17 cellular contexts compared by ENCODE assay signal in genomic region chr1:16253332-16253922, GRCh38.
"Had no signal": no experiment of that assay in that cellular context is flagged by ENCODE, and none has a peak within 500 bp of the region (broad histone marks: within the 10 kb centered on the region; RNA-seq: fewer than 3 reads in every experiment).

No MANE protein-coding gene starts in this region.

- H3K27ac Mint-ChIP-seq: activated CD4-positive, alpha-beta memory T cell treated with anti-CD3 and anti-CD28 coated beads, Interleukin-2, amount 10 ng/mL, durations not matched to agents 7 days and 5 days; activated CD4-positive, alpha-beta T cell treated with anti-CD3 and anti-CD28 coated beads for 36 hours; activated naive CD8-positive, alpha-beta T cell treated with anti-CD3 and anti-CD28 coated beads, Interleukin-2, amount 10 ng/mL, durations not matched to agents 7 days and 5 days; nephron had no signal

- H3K27me3 ChIP-seq: breast epithelium, vagina had no signal

- H3K4me3 ChIP-seq: breast epithelium, smooth muscle cell, vagina had no signal

- H3K27ac ChIP-seq: breast epithelium, vagina had no signal

- H3K27me3 Mint-ChIP-seq: activated CD4-positive, alpha-beta memory T cell treated with anti-CD3 and anti-CD28 coated beads, Interleukin-2, amount 10 ng/mL, durations not matched to agents 7 days and 5 days; activated CD4-positive, alpha-beta T cell treated with anti-CD3 and anti-CD28 coated beads for 36 hours; activated naive CD8-positive, alpha-beta T cell treated with anti-CD3 and anti-CD28 coated beads, Interleukin-2, amount 10 ng/mL, durations not matched to agents 7 days and 5 days; stimulated activated naive CD8-positive, alpha-beta T cell treated with anti-CD3 and anti-CD28 coated beads, Interleukin-15, amount 100 ng/mL, for 72 hours; T-cell had no signal

- ATAC-seq: activated CD4-positive, alpha-beta T cell treated with anti-CD3 and anti-CD28 coated beads for 36 hours; stimulated activated naive CD8-positive, alpha-beta T cell treated with anti-CD3 and anti-CD28 coated beads, Interleukin-15, amount 100 ng/mL, for 72 hours; T-cell had no signal

- DNase-seq: activated CD4-positive, alpha-beta memory T cell treated with anti-CD3 and anti-CD28 coated beads, Interleukin-2, amount 10 ng/mL, durations not matched to agents 7 days and 5 days; activated CD4-positive, alpha-beta T cell treated with anti-CD3 and anti-CD28 coated beads for 36 hours; activated gamma-delta T cell treated with Interleukin-2 at 50 U/mL for 16 hours; activated naive CD8-positive, alpha-beta T cell treated with anti-CD3 and anti-CD28 coated beads, Interleukin-2, amount 10 ng/mL, durations not matched to agents 7 days and 5 days; foreskin fibroblast; head of caudate nucleus; immature natural killer cell; nucleus accumbens; posterior cingulate gyrus; SK-N-SH; stimulated activated naive CD8-positive, alpha-beta T cell treated with anti-CD3 and anti-CD28 coated beads, Interleukin-15, amount 100 ng/mL, for 72 hours; T-cell; T1000 had no signal

- H3K9me3 Mint-ChIP-seq: activated CD4-positive, alpha-beta memory T cell treated with anti-CD3 and anti-CD28 coated beads, Interleukin-2, amount 10 ng/mL, durations not matched to agents 7 days and 5 days; activated naive CD8-positive, alpha-beta T cell treated with anti-CD3 and anti-CD28 coated beads, Interleukin-2, amount 10 ng/mL, durations not matched to agents 7 days and 5 days; immature natural killer cell; nephron; stimulated activated naive CD8-positive, alpha-beta T cell treated with anti-CD3 and anti-CD28 coated beads, Interleukin-15, amount 100 ng/mL, for 72 hours; T-cell had no signal

- H3K9me3 ChIP-seq: breast epithelium, SK-N-SH, vagina had no signal

- H3K4me3 Mint-ChIP-seq: activated CD4-positive, alpha-beta memory T cell treated with anti-CD3 and anti-CD28 coated beads, Interleukin-2, amount 10 ng/mL, durations not matched to agents 7 days and 5 days; activated CD4-positive, alpha-beta T cell treated with anti-CD3 and anti-CD28 coated beads for 36 hours; activated naive CD8-positive, alpha-beta T cell treated with anti-CD3 and anti-CD28 coated beads, Interleukin-2, amount 10 ng/mL, durations not matched to agents 7 days and 5 days; immature natural killer cell; nephron; stimulated activated naive CD8-positive, alpha-beta T cell treated with anti-CD3 and anti-CD28 coated beads, Interleukin-15, amount 100 ng/mL, for 72 hours; T-cell had no signal
